Comparison of ENCODE assay signal across 8 cellular contexts in the genomic region with DNA sequence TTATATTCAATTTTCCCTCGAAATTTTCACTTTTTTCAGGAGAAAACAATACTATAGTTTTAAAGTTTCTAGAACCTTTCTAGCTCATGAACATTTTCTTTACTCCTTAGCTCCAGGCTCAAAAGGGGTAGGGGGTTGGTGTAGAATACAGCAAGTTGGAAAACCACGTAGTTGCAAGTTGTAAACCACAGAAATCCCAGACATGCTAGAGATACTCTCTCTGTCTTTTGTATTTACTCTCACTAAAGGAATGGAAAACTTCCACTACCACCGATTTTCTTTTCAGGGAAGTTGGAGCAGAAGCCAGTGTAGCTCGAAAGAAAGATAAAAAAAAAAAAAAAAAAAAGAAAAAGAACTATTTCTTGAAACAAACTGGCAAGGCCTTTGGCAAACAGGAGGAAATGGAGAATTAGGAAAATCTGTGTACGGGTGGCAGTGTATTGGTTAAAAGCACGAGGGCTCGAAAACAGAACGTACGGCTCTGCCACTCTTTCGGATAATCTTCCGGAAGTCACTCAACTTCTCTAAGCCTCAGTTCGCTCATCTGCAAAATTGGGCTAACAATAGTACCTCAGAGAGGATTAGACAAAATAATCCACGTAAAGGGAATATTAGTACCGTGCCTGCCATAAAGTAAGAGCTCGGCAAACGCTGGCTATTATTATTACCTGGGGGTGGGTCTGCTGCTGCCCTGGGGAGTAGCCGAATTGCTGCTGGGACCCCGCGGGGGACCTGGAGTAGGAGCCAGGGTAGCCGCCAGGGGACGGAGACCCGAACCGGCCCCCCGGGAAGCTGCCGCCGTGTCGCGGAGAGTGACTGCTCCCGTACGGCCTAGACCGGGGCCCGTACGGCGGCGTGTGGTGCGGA. TPM values are rescaled to one million over a fixed set of nuclear protein-coding genes. Genes with fewer than 3 reads are reported as not detected.
DNase-seq lines count a peak whose midpoint lies in the region; ATAC-seq, FAIRE-seq and TF ChIP-seq lines count a peak whose summit lies in the region.

No MANE protein-coding gene starts in this region.

- H3K4me3 ChIP-seq in CD4-positive, CD25-positive, alpha-beta regulatory T cell (ENCODE audit: low read depth, low read length), result peak overlapping the region; percentile 99
- peak overlapping the region; percentile 97 for H3K4me3 ChIP-seq in fibroblast of villous mesenchyme (ENCODE audit: low read depth, low read length)
- peak overlapping the region; percentile 97 for H3K4me3 ChIP-seq in osteoblast (ENCODE audit: insufficient read depth, low read length)

- H3K36me3 Mint-ChIP-seq in CD4-positive, CD25-positive, alpha-beta regulatory T cell, result peaks cover 3% of the 10 kb centered on the region
- H3K36me3 Mint-ChIP-seq in activated B cell treated with CpG ODN at 0.5 μM for 24 hours (ENCODE audit: low read depth), result peaks cover 9% of the 10 kb centered on the region

- H3K27me3 ChIP-seq in CD4-positive, CD25-positive, alpha-beta regulatory T cell (ENCODE audit: control insufficient read depth, insufficient read depth, low read length), result no peaks in the 10 kb centered on the region
- no peaks in the 10 kb centered on the region for H3K27me3 ChIP-seq in osteoblast (ENCODE audit: insufficient read depth, low read length)

- intact Hi-C loops in activated B cell treated with CpG ODN at 0.5 μM for 24 hours (cut with micrococcal nuclease), result loop anchor here (1.0 to 10.0 kb wide), 9 partner anchors 184 to 1959 kb away; a partner anchor contains a TSS

- H3K4me1 Mint-ChIP-seq in CD4-positive, CD25-positive, alpha-beta regulatory T cell, result peaks cover 25 to 49% (median 35%) of the 10 kb centered on the region in 4 donors
- H3K4me1 Mint-ChIP-seq in activated B cell treated with CpG ODN at 0.5 μM for 24 hours, result peaks cover 44% of the 10 kb centered on the region

- peak overlapping the region; percentile 100 for H2AFZ ChIP-seq in osteoblast (ENCODE audit: low read length)

- H3K9me3 Mint-ChIP-seq in CD4-positive, CD25-positive, alpha-beta regulatory T cell, result peaks cover 0 to 3% (median 0%) of the 10 kb centered on the region in 7 donors
- H3K9me3 Mint-ChIP-seq in activated B cell treated with CpG ODN at 0.5 μM for 24 hours, result peaks cover 5% of the 10 kb centered on the region

- H3K36me3 ChIP-seq in CD4-positive, CD25-positive, alpha-beta regulatory T cell (ENCODE audit: control insufficient read depth, insufficient read depth, low read length), result no peaks in the 10 kb centered on the region
- peaks cover 2% of the 10 kb centered on the region for H3K36me3 ChIP-seq in osteoblast (ENCODE audit: insufficient read depth, low read length)

- H3K4me2 ChIP-seq in osteoblast (ENCODE audit: insufficient read depth, low read length), result peak overlapping the region; percentile 87

- FAIRE-seq in GM19239 (lab: Jason Lieb, UNC), result peak; percentile 86

- CTCF ChIA-PET in activated B cell treated with CpG ODN at 0.5 μM for 24 hours (lab: Charles Lee) (interaction anchor here (1.0 to 1.7 kb wide), 7 partner anchors 9 to 1571 kb away, joined by 3 to 6 read pairs (median 3); no protein-coding TSS in a partner anchor), HEK293T (lab: Yijun Ruan, JAX) (interaction anchor here (0.5 to 1.0 kb wide), 4 partner anchors 9 to 1937 kb away, joined by 3 to 4 read pairs (median 3); no protein-coding TSS in a partner anchor)

- peaks cover 29% of the 10 kb centered on the region for H3K27me3 Mint-ChIP-seq in CD4-positive, CD25-positive, alpha-beta regulatory T cell
- H3K27me3 Mint-ChIP-seq in activated B cell treated with CpG ODN at 0.5 μM for 24 hours, result no peaks in the 10 kb centered on the region

- peak overlapping the region; percentile 88 for H3K27ac ChIP-seq in CD4-positive, CD25-positive, alpha-beta regulatory T cell (ENCODE audit: insufficient read depth, low read length, poor library complexity, severe bottlenecking)
- peak overlapping the region; percentile 90 for H3K27ac ChIP-seq in osteoblast (ENCODE audit: low read depth, low read length)

- no peaks in the 10 kb centered on the region for H3K9me3 ChIP-seq in CD4-positive, CD25-positive, alpha-beta regulatory T cell (ENCODE audit: control insufficient read depth in 2 of 2, low read length in 2 of 2)
- H3K9me3 ChIP-seq in osteoblast (ENCODE audit: low read depth, low read length), result no peaks in the 10 kb centered on the region

- peak overlapping the region; percentile 95 to 99 (median 97) for H3K4me3 Mint-ChIP-seq in CD4-positive, CD25-positive, alpha-beta regulatory T cell
- peak overlapping the region; percentile 97 for H3K4me3 Mint-ChIP-seq in activated B cell treated with CpG ODN at 0.5 μM for 24 hours

- peaks cover 32% of the 10 kb centered on the region for H3K4me1 ChIP-seq in CD4-positive, CD25-positive, alpha-beta regulatory T cell (ENCODE audit: control insufficient read depth, insufficient read depth, low read length, poor library complexity, severe bottlenecking)
- peaks cover 11% of the 10 kb centered on the region for H3K4me1 ChIP-seq in osteoblast (ENCODE audit: insufficient read depth, low read length)

- peaks cover 55% of the 10 kb centered on the region for H3K79me2 ChIP-seq in osteoblast (ENCODE audit: insufficient read depth, low read length)

- POLR2A ChIA-PET in activated B cell treated with CpG ODN at 0.5 μM for 24 hours (lab: Charles Lee), result interaction anchor here (0.6 to 2.9 kb wide), 10 partner anchors 16 to 1227 kb away, joined by 3 to 26 read pairs (median 4); a partner anchor contains a TSS
- POLR2A ChIA-PET in HEK293T (lab: Yijun Ruan, JAX), result interaction anchor here (1.0 to 1.3 kb wide), 4 partner anchors 8 to 36 kb away, joined by 3 to 6 read pairs (median 4); no protein-coding TSS in a partner anchor

- peak in 1 of 3 donors; percentile 54 for DNase-seq in CD4-positive, CD25-positive, alpha-beta regulatory T cell
- DNase-seq in GM19239 (ENCODE audit: insufficient read length, low spot score) (peak; percentile 6), activated B cell treated with CpG ODN at 0.5 μM for 24 hours (no peak), fibroblast of villous mesenchyme (ENCODE audit: low read depth) (peak; percentile 40), osteoblast (ENCODE audit: insufficient read length, low spot score, missing footprints) (peak; percentile 79), HEK293T (ENCODE audit: extremely low spot score) (no peak), SK-N-DZ (ENCODE audit: low spot score) (no peak)

- peak overlapping the region; percentile 90 to 97 (median 94) for H3K27ac Mint-ChIP-seq in CD4-positive, CD25-positive, alpha-beta regulatory T cell
- H3K27ac Mint-ChIP-seq in activated B cell treated with CpG ODN at 0.5 μM for 24 hours, result peak overlapping the region; percentile 97

- no peak for TF ChIP-seq CTCF in activated B cell treated with CpG ODN at 0.5 μM for 24 hours (IDR thresholded peaks at IDR 0.05)
- TF ChIP-seq CTCF in fibroblast of villous mesenchyme (IDR thresholded peaks at IDR 0.05; ENCODE audit: insufficient read depth, low read depth, low read length), result no peak
- no peak for TF ChIP-seq CTCF in osteoblast (IDR thresholded peaks at IDR 0.05; ENCODE audit: extremely low read depth, low read depth, low read length)

- ATAC-seq in CD4-positive, CD25-positive, alpha-beta regulatory T cell (ENCODE audit: low read depth in 2 of 2), result peak; percentile 42 to 52
- ATAC-seq in HG03571 (IDR thresholded peaks at IDR 0.05; ENCODE audit: unreplicated experiment) (peak; percentile 41), activated B cell treated with CpG ODN at 0.5 μM for 24 hours (ENCODE audit: low read depth) (peak; percentile 59)

- peaks cover 13% of the 10 kb centered on the region for H4K20me1 ChIP-seq in osteoblast (ENCODE audit: insufficient read depth, low read length)

TF ChIP-seq in HEK293T, 16 proteins besides CTCF, POLR2A, EP300 and RAD21:
- TF ChIP-seq FOXA1 (IDR thresholded peaks at IDR 0.05) (no peak), NFRKB (IDR thresholded peaks at IDR 0.05) (no peak), HDGF (IDR thresholded peaks at IDR 0.05; ENCODE audit: borderline replicate concordance) (no peak), FOXK2 (IDR thresholded peaks at IDR 0.05) (no peak)
- TF ChIP-seq, protein P1, sequence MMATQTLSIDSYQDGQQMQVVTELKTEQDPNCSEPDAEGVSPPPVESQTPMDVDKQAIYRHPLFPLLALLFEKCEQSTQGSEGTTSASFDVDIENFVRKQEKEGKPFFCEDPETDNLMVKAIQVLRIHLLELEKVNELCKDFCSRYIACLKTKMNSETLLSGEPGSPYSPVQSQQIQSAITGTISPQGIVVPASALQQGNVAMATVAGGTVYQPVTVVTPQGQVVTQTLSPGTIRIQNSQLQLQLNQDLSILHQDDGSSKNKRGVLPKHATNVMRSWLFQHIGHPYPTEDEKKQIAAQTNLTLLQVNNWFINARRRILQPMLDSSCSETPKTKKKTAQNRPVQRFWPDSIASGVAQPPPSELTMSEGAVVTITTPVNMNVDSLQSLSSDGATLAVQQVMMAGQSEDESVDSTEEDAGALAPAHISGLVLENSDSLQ (IDR thresholded peaks at IDR 0.05), result no peak

RNA-seq across cellular contexts. Expression of a gene that starts 0.6 kb away (rescaled TPM):
- total RNA-seq in CD4-positive, CD25-positive, alpha-beta regulatory T cell, result 22.4 TPM
- polyA plus RNA-seq in CD4-positive, CD25-positive, alpha-beta regulatory T cell, result 10 to 100 TPM; 81.9 to 95.5 (median 92.1) TPM
- 29.9 and 35.1 TPM in 2 replicates for total RNA-seq in activated B cell treated with CpG ODN at 0.5 μM for 24 hours
- 6.1 and 7.8 TPM in 2 replicates for total RNA-seq in fibroblast of villous mesenchyme
- 8.0 and 9.1 TPM in 2 replicates for total RNA-seq in osteoblast
- polyA plus RNA-seq in SK-N-DZ (2014; cell fraction: cytosol; rRNA removed), result 54.2 and 64.4 TPM in 2 replicates
- 63.9 and 75.8 TPM in 2 replicates for polyA plus RNA-seq in SK-N-DZ (2014; cell fraction: nucleus; rRNA removed)

RNA-seq across cellular contexts. Expression of a gene that starts 1.0 kb away (rescaled TPM):
- not detected for total RNA-seq in CD4-positive, CD25-positive, alpha-beta regulatory T cell
- polyA plus RNA-seq in CD4-positive, CD25-positive, alpha-beta regulatory T cell, result 1 to 10 TPM in 3 of 4 donors, under 1 TPM in 1; 0.52 to 3.1 (median 1.5) TPM
- total RNA-seq in activated B cell treated with CpG ODN at 0.5 μM for 24 hours (0.61 and 1.3 TPM in 2 replicates), fibroblast of villous mesenchyme (8.4 and 9.9 TPM in 2 replicates), osteoblast (21.7 and 25.9 TPM in 2 replicates)
- 5.0 and 23.7 TPM in 2 replicates for polyA plus RNA-seq in SK-N-DZ (2014; cell fraction: cytosol; rRNA removed)
- polyA plus RNA-seq in SK-N-DZ (2014; cell fraction: nucleus; rRNA removed), result 3.6 and 3.7 TPM in 2 replicates

Comparison
In these comparisons a context has a peak if more than half of its experiments do, and no peak if none do; other contexts are left out.
1. DNase-seq: peak in GM19239 (single experiment), fibroblast of villous mesenchyme (single experiment) and osteoblast (single experiment); none in activated B cell treated with CpG ODN at 0.5 μM for 24 hours (single experiment), HEK293T (single experiment) and SK-N-DZ (single experiment).
2. Peak in every context shown above with its lines, with median percentiles within 50 percentile points of each other: ATAC-seq and H3K4me3 ChIP-seq.